19 cellular contexts compared by ENCODE assay signal in the genomic region with DNA sequence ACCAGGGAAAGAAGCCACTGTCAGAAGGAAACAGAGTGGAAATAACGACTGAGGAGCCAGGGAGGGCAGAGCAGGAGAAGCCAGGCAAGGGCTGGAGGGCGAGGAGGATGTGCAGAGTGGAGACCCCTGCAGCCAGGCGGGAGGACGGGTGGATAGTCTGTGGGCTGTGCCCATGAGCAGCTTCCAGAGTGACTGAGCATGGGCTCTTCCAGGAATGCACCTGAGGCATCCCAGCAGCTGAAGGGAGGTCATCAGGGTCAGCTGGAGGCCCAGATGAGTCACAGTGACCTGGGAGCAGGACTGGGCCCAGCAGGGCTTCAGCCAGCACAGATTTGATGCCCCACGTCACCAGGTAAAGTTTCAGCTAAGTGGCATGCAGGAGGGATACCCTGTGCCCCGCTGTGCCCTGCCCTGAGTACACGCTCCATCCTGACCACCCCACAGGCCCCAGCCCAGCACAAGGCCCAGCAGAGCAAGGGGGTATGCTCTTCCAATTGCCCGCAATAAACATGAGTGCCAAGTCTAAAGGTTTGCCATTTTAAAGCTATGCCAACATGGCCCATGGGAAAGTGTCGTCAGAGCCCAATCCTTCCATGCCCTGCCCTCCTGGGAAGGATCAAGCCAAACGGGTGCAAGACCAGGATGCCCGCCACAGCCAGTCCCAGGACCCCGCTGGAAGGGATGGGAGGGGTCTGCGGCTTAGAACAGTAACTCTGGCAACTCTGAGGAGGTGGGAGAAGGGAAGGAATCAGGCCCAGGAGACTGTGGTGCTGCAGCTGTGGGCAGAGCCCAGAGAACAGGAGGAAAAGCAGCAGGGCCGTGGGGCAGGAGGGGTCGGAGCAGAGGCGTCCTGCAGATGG.
DNase-seq lines count a peak whose midpoint lies in the region; ATAC-seq lines count a peak whose summit lies in the region.
"Had no signal": no experiment of that assay in that cellular context is flagged by ENCODE, and none has a peak within 500 bp of the region (broad histone marks: within the 10 kb centered on the region; RNA-seq: fewer than 3 reads in every experiment).

No MANE protein-coding gene starts in this region.

- H3K18ac ChIP-seq in trophoblast cell (ENCODE audit: low read length): no peak overlapping the region

- H4K12ac ChIP-seq in trophoblast cell (ENCODE audit: low read depth, low read length): no peak overlapping the region

- no peak overlapping the region for H3K23ac ChIP-seq in trophoblast cell (ENCODE audit: low read length)

- H3K36me3 ChIP-seq in BLaER1 treated with 17β-estradiol and CSF1 and Interleukin-3, amounts not matched to agents 10 nM and 100 nM: no peaks in the 10 kb centered on the region
- no peaks in the 10 kb centered on the region for H3K36me3 ChIP-seq in trophoblast cell (ENCODE audit: control insufficient read depth in 1 of 2, insufficient read depth in 2 of 2, low read length in 2 of 2)
- H3K36me3 ChIP-seq: MG63 had no signal

- peak overlapping the region; percentile 20 for H4K91ac ChIP-seq in trophoblast cell (ENCODE audit: low read depth, low read length)

- H3K79me2 ChIP-seq in trophoblast cell (ENCODE audit: control insufficient read depth, insufficient read depth, low read length, poor library complexity): no peaks in the 10 kb centered on the region

- no peak overlapping the region for H2BK5ac ChIP-seq in trophoblast cell (ENCODE audit: low read depth, low read length, poor library complexity)

- H2AFZ ChIP-seq in trophoblast cell (ENCODE audit: insufficient read depth, low read length, poor library complexity): no peak overlapping the region
- H2AFZ ChIP-seq: GM23248 had no signal

- peak; percentile 31 for DNase-seq in LHCN-M2 (ENCODE audit: low read depth)
- peak; percentile 23 for DNase-seq in kidney tubule cell (ENCODE audit: low spot score)
- DNase-seq in trophoblast cell: peak; percentile 89 to 92
- no peak for DNase-seq in activated gamma-delta T cell treated with Interleukin-2 at 50 U/mL for 16 hours
- no peak for DNase-seq in T1000 (lab: John Stamatoyannopoulos, UW)
- DNase-seq: Calu3; CD4-positive, CD25-positive, alpha-beta regulatory T cell; DMS79; GM23248; KG1; MG63; NCI-H1092 treated with DMSO at 0.1 percent for 48 hours; NCI-H1694 treated with DMSO at 0.1 percent for 48 hours; NCI-H446 treated with DMSO at 0.1 percent for 48 hours; NCI-H748 treated with DMSO at 0.1 percent for 48 hours; SHP77 had no signal

- no peak overlapping the region for H3K4me3 ChIP-seq in BLaER1 treated with 17β-estradiol and CSF1 and Interleukin-3, amounts not matched to agents 10 nM and 100 nM
- no peak overlapping the region for H3K4me3 ChIP-seq in trophoblast cell (ENCODE audit: low read depth, low read length)
- H3K4me3 ChIP-seq: GM23248, MG63 had no signal

- H3K9ac ChIP-seq in BLaER1 treated with 17β-estradiol and CSF1 and Interleukin-3, amounts not matched to agents 10 nM and 100 nM: no peak overlapping the region; a peak in 1 of 22 replicates
- no peak overlapping the region for H3K9ac ChIP-seq in trophoblast cell (ENCODE audit: low read length)
- H3K9ac ChIP-seq: GM23248 had no signal

- no peak overlapping the region for H2BK12ac ChIP-seq in trophoblast cell (ENCODE audit: low read length)

- H3K79me1 ChIP-seq in trophoblast cell (ENCODE audit: low read length): peaks cover 2% of the 10 kb centered on the region

- no peak overlapping the region for H3K14ac ChIP-seq in trophoblast cell (ENCODE audit: low read length)

- no peaks in the 10 kb centered on the region for H3K9me3 ChIP-seq in BLaER1 treated with 17β-estradiol and CSF1 and Interleukin-3, amounts not matched to agents 10 nM and 100 nM (replicated peaks in 1 of 11)
- peaks cover 3% of the 10 kb centered on the region for H3K9me3 ChIP-seq in trophoblast cell (ENCODE audit: insufficient read depth, low read depth, low read length)
- H3K9me3 ChIP-seq: MG63 had no signal

- no peak overlapping the region for H3K4ac ChIP-seq in trophoblast cell (ENCODE audit: low read depth, low read length)

- no peak overlapping the region for H3K27ac ChIP-seq in BLaER1 treated with 17β-estradiol and CSF1 and Interleukin-3, amounts not matched to agents 10 nM and 100 nM
- no peak overlapping the region for H3K27ac ChIP-seq in trophoblast cell (ENCODE audit: low read depth, low read length)
- H3K27ac ChIP-seq: GM23248, HL-60 had no signal

- peaks cover 0 to 100% (median 92%) of the 10 kb centered on the region in 10 experiments; a peak in 16 of 20 replicates for H3K4me1 ChIP-seq in BLaER1 treated with 17β-estradiol and CSF1 and Interleukin-3, amounts not matched to agents 10 nM and 100 nM
- peaks cover 11 to 20% of the 10 kb centered on the region in 2 experiments for H3K4me1 ChIP-seq in trophoblast cell (ENCODE audit: control insufficient read depth in 1 of 2, insufficient read depth in 2 of 2, low read length in 2 of 2)

- H3K4me2 ChIP-seq in BLaER1 treated with 17β-estradiol and CSF1 and Interleukin-3, amounts not matched to agents 10 nM and 100 nM: peak overlapping the region in 8 of 11 experiments; percentile 55 to 85 (median 76); a peak in 13 of 22 replicates
- no peak overlapping the region for H3K4me2 ChIP-seq in trophoblast cell (ENCODE audit: low read length)

- no CpG with 5 or more reads among the region's 16 CpGs for WGBS in trophoblast cell (ENCODE audit: extremely low coverage, insufficient coverage, insufficient read length)

- no peak for ATAC-seq in GM18519 (IDR thresholded peaks at IDR 0.05; ENCODE audit: low FRiP score, unreplicated experiment)

- no peak overlapping the region for H4K8ac ChIP-seq in trophoblast cell (ENCODE audit: low read depth, low read length)

- H2BK120ac ChIP-seq in trophoblast cell (ENCODE audit: insufficient read depth, low read length, poor library complexity): no peak overlapping the region

- no peaks in the 10 kb centered on the region for H4K20me1 ChIP-seq in BLaER1 treated with 17β-estradiol and CSF1 and Interleukin-3, amounts not matched to agents 10 nM and 100 nM

- no peaks in the 10 kb centered on the region for H3K27me3 ChIP-seq in BLaER1 treated with 17β-estradiol and CSF1 and Interleukin-3, amounts not matched to agents 10 nM and 100 nM
- H3K27me3 ChIP-seq in trophoblast cell (ENCODE audit: insufficient read depth, low read length): no peaks in the 10 kb centered on the region
- H3K27me3 ChIP-seq: MG63 had no signal

- no peak overlapping the region for H2AK5ac ChIP-seq in trophoblast cell (ENCODE audit: low read length)

Comparison
In these comparisons a context has a peak if more than half of its experiments do, and no peak if none do; other contexts are left out.
1. DNase-seq: peak in LHCN-M2 (single experiment), kidney tubule cell (single experiment) and trophoblast cell (2 of 2); none in activated gamma-delta T cell treated with Interleukin-2 at 50 U/mL for 16 hours (single experiment) and T1000 (single experiment).